Comparison of ENCODE assay signal across 1 cellular context in genomic region chr6:16130932-16131387, GRCh38.
TF ChIP-seq lines count a peak whose summit lies in the region.

No MANE protein-coding gene starts in this region.

TF ChIP-seq in K562, 482 proteins besides CTCF, POLR2A, EP300 and RAD21 (continued from another document and continues in another):
- TF ChIP-seq ZNF584 (CRISPR knock-in tag; IDR thresholded peaks at IDR 0.05; ENCODE audit: low read depth) = 0 out of 2 replicates have a peak, but pooled peaks have one; percentile 30
- TF ChIP-seq CEBPB (tag; IDR thresholded peaks at IDR 0.05) = 0 out of 2 replicates have a peak, but pooled peaks have one; percentile 22
- no peak for TF ChIP-seq SAFB2 (IDR thresholded peaks at IDR 0.05; ENCODE audit: borderline replicate concordance, low read depth, low read length, severe bottlenecking)
- TF ChIP-seq MCM2 (IDR thresholded peaks at IDR 0.05; ENCODE audit: low read depth) = no peak
- peak; percentile 33; the same call in 1 of the 2 replicates for TF ChIP-seq RBFOX2 (IDR thresholded peaks at IDR 0.05; ENCODE audit: low read depth, low read length)
- TF ChIP-seq NFYB (IDR thresholded peaks at IDR 0.05; ENCODE audit: extremely low read depth, insufficient read length) = no peak
- TF ChIP-seq ZKSCAN1 (IDR thresholded peaks at IDR 0.05; ENCODE audit: low read depth, low read length) = no peak
- no peak for TF ChIP-seq STAG1 (CRISPR knock-in tag; IDR thresholded peaks at IDR 0.05; ENCODE audit: borderline replicate concordance)
- TF ChIP-seq SMARCA4 (IDR thresholded peaks at IDR 0.05) = 0 out of 2 replicates have a peak, but pooled peaks have one; percentile 43
- no peak for TF ChIP-seq FOXK1 (CRISPR knock-in tag; IDR thresholded peaks at IDR 0.05; ENCODE audit: borderline replicate concordance)
- TF ChIP-seq TRIM24 (IDR thresholded peaks at IDR 0.05) = no peak
- peak; percentile 46; the same call in 1 of the 2 replicates for TF ChIP-seq TEAD4 (IDR thresholded peaks at IDR 0.05; ENCODE audit: low read length)
- no peak for TF ChIP-seq TEAD4 (CRISPR knock-in tag; IDR thresholded peaks at IDR 0.05; ENCODE audit: borderline replicate concordance)
- TF ChIP-seq SMARCA5 (IDR thresholded peaks at IDR 0.05) = no peak
- TF ChIP-seq NCOR1 (IDR thresholded peaks at IDR 0.05) = peak; percentile 92
- TF ChIP-seq PKNOX1 (IDR thresholded peaks at IDR 0.05) = peak; percentile 79
- TF ChIP-seq IRF2 (CRISPR knock-in tag; IDR thresholded peaks at IDR 0.05) = no peak
- TF ChIP-seq PCBP2 (IDR thresholded peaks at IDR 0.05; ENCODE audit: low read depth, low read length, poor library complexity, severe bottlenecking) = no peak
- TF ChIP-seq ZNF830 (CRISPR knock-in tag; IDR thresholded peaks at IDR 0.05) = no peak
- no peak for TF ChIP-seq CREB1 (IDR thresholded peaks at IDR 0.05)
- no peak for TF ChIP-seq CREB1 (CRISPR knock-in tag; IDR thresholded peaks at IDR 0.05)
- no peak for TF ChIP-seq GTF3C2 (IDR thresholded peaks at IDR 0.05; ENCODE audit: borderline replicate concordance, extremely low read depth, insufficient read length)
- TF ChIP-seq AFF1 (IDR thresholded peaks at IDR 0.05; ENCODE audit: low read depth in 1 of 2, partially characterized antibody in 2 of 2) = peak in 1 of 2 experiments; percentile 64
- TF ChIP-seq ETS1 (conservative IDR thresholded peaks at IDR 0.05; ENCODE audit: control insufficient read depth, low read depth, low read length) = no peak
- peak; percentile 49 for TF ChIP-seq TAF1 (IDR thresholded peaks at IDR 0.05; ENCODE audit: control insufficient read depth, extremely low read depth, insufficient read depth, low read length, severe bottlenecking)
- TF ChIP-seq BRD9 (IDR thresholded peaks at IDR 0.05; ENCODE audit: low read depth, partially characterized antibody) = peak; percentile 36
- no peak for TF ChIP-seq CBX1 (IDR thresholded peaks at IDR 0.05; ENCODE audit: low read depth)
- no peak for TF ChIP-seq GABPB2 (CRISPR knock-in tag; conservative IDR thresholded peaks at IDR 0.05)
- no peak for TF ChIP-seq ATF6 (CRISPR knock-in tag; IDR thresholded peaks at IDR 0.05)
- TF ChIP-seq SMC3 (conservative IDR thresholded peaks at IDR 0.05; ENCODE audit: insufficient read depth, low read depth, low read length) = 0 out of 2 replicates have a peak, but pooled peaks have one; percentile 16
- no peak for TF ChIP-seq ZNF140 (CRISPR knock-in tag; IDR thresholded peaks at IDR 0.05)
- TF ChIP-seq TFE3 (CRISPR knock-in tag; IDR thresholded peaks at IDR 0.05) = no peak
- no peak for TF ChIP-seq SRSF1 (IDR thresholded peaks at IDR 0.05; ENCODE audit: low read depth, low read length)
- TF ChIP-seq POLR2AphosphoS2 (IDR thresholded peaks at IDR 0.05; ENCODE audit: low read length) = peak; percentile 50; the same call in 1 of the 2 replicates
- TF ChIP-seq PATZ1 (CRISPR knock-in tag; IDR thresholded peaks at IDR 0.05; ENCODE audit: borderline replicate concordance) = no peak
- TF ChIP-seq NFIC (IDR thresholded peaks at IDR 0.05) = 0 out of 2 replicates have a peak, but pooled peaks have one; percentile 6
- no peak for TF ChIP-seq RREB1 (CRISPR knock-in tag; IDR thresholded peaks at IDR 0.05)
- no peak for TF ChIP-seq RBM34 (IDR thresholded peaks at IDR 0.05; ENCODE audit: borderline replicate concordance, insufficient read depth, low read length)
- TF ChIP-seq CBX3 (IDR thresholded peaks at IDR 0.05; ENCODE audit: borderline replicate concordance in 1 of 2, low read length in 2 of 2) = peak in 1 of 2 experiments; percentile 73; a peak in 2 of 3 replicates
- no peak for TF ChIP-seq HDAC8 (tag; IDR thresholded peaks at IDR 0.05)
- peak; percentile 10 to 43; a peak in 1 of 4 replicates for TF ChIP-seq HDAC1 (IDR thresholded peaks at IDR 0.05)
